Comparison of ENCODE assay signal across 22 cellular contexts in the genomic region with DNA sequence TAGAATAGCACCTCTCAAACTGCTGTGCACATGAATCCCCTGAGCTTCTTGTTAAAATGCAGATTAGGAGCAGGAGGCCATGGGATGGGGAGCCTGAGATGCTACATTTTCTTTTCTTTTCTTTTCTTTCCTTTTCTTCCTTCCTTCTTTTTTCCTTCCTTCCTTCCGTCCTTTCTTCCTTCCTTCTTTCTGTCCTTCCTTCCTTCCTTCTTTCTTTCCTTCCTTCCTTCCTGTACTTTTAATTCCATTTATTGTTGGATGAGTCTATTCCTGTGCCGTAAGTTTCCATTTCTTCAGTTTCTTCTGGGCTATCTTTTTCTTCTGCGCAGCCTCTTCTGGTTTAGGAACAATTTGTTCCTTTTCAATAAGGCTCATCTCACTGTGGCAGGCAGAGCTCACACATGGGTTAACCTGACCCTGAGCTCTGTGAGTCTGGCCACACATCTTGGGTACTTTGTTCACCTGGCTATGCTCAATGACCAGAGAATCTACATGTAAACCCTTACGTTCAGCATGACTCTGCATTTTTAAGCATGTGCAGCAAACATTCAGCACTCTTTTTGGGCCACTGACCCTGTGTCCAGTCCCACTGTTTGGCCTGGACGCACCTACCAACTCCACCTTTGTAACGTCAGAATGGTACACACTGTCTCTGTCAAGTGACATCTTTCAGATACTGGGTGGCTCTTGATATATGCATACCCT.
"Had no signal": no experiment of that assay in that cellular context is flagged by ENCODE, and none has a peak within 500 bp of the region (broad histone marks: within the 10 kb centered on the region; RNA-seq: fewer than 3 reads in every experiment).

No MANE protein-coding gene starts in this region.

- H3K4me1 Mint-ChIP-seq: endodermal cell; stimulated activated effector memory CD8-positive, alpha-beta T cell treated with anti-CD3 and anti-CD28 coated beads, Interleukin-12 subunit alpha, Interleukin-12 subunit beta, amount 100 ng/mL, for 72 hours had no signal

- H3K4me3 Mint-ChIP-seq: endodermal cell; natural killer cell treated with Interleukin-12 subunit alpha and Interleukin-12 subunit beta and Interleukin-15 and Interleukin-18, amount 100 ng/mL, for 72 hours; neural progenitor cell; stimulated activated effector memory CD8-positive, alpha-beta T cell treated with anti-CD3 and anti-CD28 coated beads, Interleukin-12 subunit alpha, Interleukin-12 subunit beta, amount 100 ng/mL, for 72 hours; type B pancreatic cell had no signal

- DNase-seq: effector CD4-positive, alpha-beta T cell; endodermal cell; erythroblast; foreskin keratinocyte; heart left ventricle; hippocampal formation; left colon; left ventricle myocardium superior; mesenchymal stem cell; midbrain; nucleus accumbens; pancreas; right cardiac atrium; stimulated activated CD4-positive, alpha-beta T cell treated with anti-CD3 and anti-CD28 coated beads, Interleukin-4, amount 100 ng/mL, for 1 hour; stimulated activated CD8-positive, alpha-beta memory T cell treated with anti-CD3 and anti-CD28 coated beads, Interleukin-4, amount 100 ng/mL, for 48 hours; stimulated activated naive CD8-positive, alpha-beta T cell treated with anti-CD3 and anti-CD28 coated beads, Interleukin-15, Interleukin-2, amounts not matched to agents 100 U/mL and 50 U/mL, for 24 hours; thyroid gland had no signal

- H3K9me3 Mint-ChIP-seq: endodermal cell; natural killer cell treated with Interleukin-12 subunit alpha and Interleukin-12 subunit beta and Interleukin-15 and Interleukin-18, amount 100 ng/mL, for 72 hours; stimulated activated effector memory CD8-positive, alpha-beta T cell treated with anti-CD3 and anti-CD28 coated beads, Interleukin-12 subunit alpha, Interleukin-12 subunit beta, amount 100 ng/mL, for 72 hours; type B pancreatic cell had no signal

- H3K36me3 Mint-ChIP-seq: natural killer cell treated with Interleukin-12 subunit alpha and Interleukin-12 subunit beta and Interleukin-15 and Interleukin-18, amount 100 ng/mL, for 72 hours; neural progenitor cell; stimulated activated effector memory CD8-positive, alpha-beta T cell treated with anti-CD3 and anti-CD28 coated beads, Interleukin-12 subunit alpha, Interleukin-12 subunit beta, amount 100 ng/mL, for 72 hours; type B pancreatic cell had no signal

- H3K27ac Mint-ChIP-seq: endodermal cell; natural killer cell treated with Interleukin-12 subunit alpha and Interleukin-12 subunit beta and Interleukin-15 and Interleukin-18, amount 100 ng/mL, for 72 hours; neural progenitor cell; progenitor cell of endocrine pancreas; stimulated activated effector memory CD8-positive, alpha-beta T cell treated with anti-CD3 and anti-CD28 coated beads, Interleukin-12 subunit alpha, Interleukin-12 subunit beta, amount 100 ng/mL, for 72 hours; type B pancreatic cell had no signal

- ATAC-seq: foreskin keratinocyte; heart left ventricle; left colon; left ventricle myocardium superior; natural killer cell treated with Interleukin-12 subunit alpha and Interleukin-12 subunit beta and Interleukin-15 and Interleukin-18, amount 100 ng/mL, for 72 hours; pancreas; right cardiac atrium; stimulated activated effector memory CD8-positive, alpha-beta T cell treated with anti-CD3 and anti-CD28 coated beads, Interleukin-12 subunit alpha, Interleukin-12 subunit beta, amount 100 ng/mL, for 72 hours; stimulated activated naive CD8-positive, alpha-beta T cell treated with anti-CD3 and anti-CD28 coated beads, Interleukin-15, Interleukin-2, amounts not matched to agents 100 U/mL and 50 U/mL, for 24 hours had no signal
